14 cellular contexts compared by ENCODE assay signal in genomic region chr1:69613414-69613813, GRCh38.
DNase-seq lines count a peak whose midpoint lies in the region; ATAC-seq and TF ChIP-seq lines count a peak whose summit lies in the region.
"Had no signal": no experiment of that assay in that cellular context is flagged by ENCODE, and none has a peak within 500 bp of the region (broad histone marks: within the 10 kb centered on the region; RNA-seq: fewer than 3 reads in every experiment).

No MANE protein-coding gene starts in this region.

- TF ChIP-seq CTCF in epithelial cell of esophagus (IDR thresholded peaks at IDR 0.05; ENCODE audit: insufficient read depth, low read depth, low read length, missing control alignments) (no peak), retinal pigment epithelial cell (conservative IDR thresholded peaks at IDR 0.05; ENCODE audit: low read depth, low read length) (no peak)

- ATAC-seq in HG02610 (IDR thresholded peaks at IDR 0.05; ENCODE audit: unreplicated experiment) = no peak

- no peak overlapping the region for H3K4me3 ChIP-seq in epithelial cell of esophagus (ENCODE audit: low read length)
- H3K4me3 ChIP-seq in retinal pigment epithelial cell (ENCODE audit: low read length) = no peak overlapping the region
- H3K4me3 ChIP-seq: BLaER1 had no signal

- DNase-seq in ELR (ENCODE audit: low read depth) (peak; percentile 6), RKO (ENCODE audit: low spot score) (peak; percentile 10), epithelial cell of esophagus (ENCODE audit: low read depth) (peak; percentile 65), retinal pigment epithelial cell (ENCODE audit: low read depth) (peak; percentile 46), T1000 (lab: John Stamatoyannopoulos, UW) (no peak), GOT3 (lab: John Stamatoyannopoulos, UW) (no peak)
- DNase-seq: 8988T; AML-193; Caco-2; CD8-positive, alpha-beta memory T cell; DND-41; H9 had no signal

Comparison
In these comparisons a context has a peak if more than half of its experiments do, and no peak if none do; other contexts are left out.
1. DNase-seq: peak in ELR (single experiment), RKO (single experiment), epithelial cell of esophagus (single experiment) and retinal pigment epithelial cell (single experiment); none in T1000 (single experiment) and GOT3 (single experiment).